1 cellular context compared by ENCODE assay signal in the genomic region with DNA sequence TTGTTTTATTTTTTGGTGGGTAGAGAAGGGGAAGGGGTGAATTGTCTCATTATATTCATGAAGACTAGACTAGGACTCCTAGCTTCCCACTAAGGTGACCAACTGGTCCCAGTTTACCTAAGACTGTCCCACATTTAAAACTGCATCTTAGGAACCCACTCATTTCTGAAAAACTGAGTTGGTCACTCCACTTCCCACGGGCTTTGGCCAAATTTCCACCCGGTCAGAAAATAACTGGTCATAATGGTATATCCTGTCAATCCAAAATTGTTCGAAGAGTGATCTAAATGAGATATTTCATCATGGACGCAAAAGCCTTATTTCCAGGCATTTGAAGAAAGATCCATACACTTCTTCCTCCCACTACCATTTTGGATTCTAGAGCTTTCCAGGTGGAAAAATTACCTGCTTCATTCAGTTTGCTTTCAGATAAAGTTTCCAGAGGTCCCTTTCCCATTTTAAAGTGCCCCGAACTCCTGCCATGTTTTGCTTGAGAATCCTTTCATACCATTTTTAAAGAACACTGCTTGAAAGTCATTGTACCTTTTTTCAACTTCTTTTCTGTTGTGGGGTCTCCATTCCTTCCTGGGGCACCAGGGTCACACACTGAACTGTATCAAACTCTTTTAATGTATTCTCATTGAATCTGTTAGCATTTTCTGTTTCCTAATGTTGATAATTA.
TF ChIP-seq lines count a peak whose summit lies in the region.

No MANE protein-coding gene starts in this region.

TF ChIP-seq in IMR-90, 13 proteins besides CTCF, POLR2A, EP300 and RAD21:
- no peak for TF ChIP-seq MAZ (IDR thresholded peaks at IDR 0.05; ENCODE audit: borderline replicate concordance, low read depth, low read length)
- no peak for TF ChIP-seq BHLHE40 (IDR thresholded peaks at IDR 0.05; ENCODE audit: low read depth, low read length)
- no peak for TF ChIP-seq FOS (IDR thresholded peaks at IDR 0.05; ENCODE audit: low read depth, low read length)
- TF ChIP-seq MAFK (IDR thresholded peaks at IDR 0.05; ENCODE audit: low read depth, low read length), result no peak
- no peak for TF ChIP-seq USF2 (IDR thresholded peaks at IDR 0.05; ENCODE audit: low read depth, low read length)
- no peak for TF ChIP-seq MXI1 (IDR thresholded peaks at IDR 0.05; ENCODE audit: borderline replicate concordance, low read depth, low read length)
- TF ChIP-seq RCOR1 (IDR thresholded peaks at IDR 0.05; ENCODE audit: insufficient replicate concordance, low read length), result no peak
- no peak for TF ChIP-seq CEBPB (IDR thresholded peaks at IDR 0.05; ENCODE audit: low read depth, low read length)
- no peak for TF ChIP-seq NFE2L2 (IDR thresholded peaks at IDR 0.05; ENCODE audit: low read depth, low read length)
- TF ChIP-seq SMC3 (IDR thresholded peaks at IDR 0.05; ENCODE audit: low read depth, low read length), result no peak
- no peak for TF ChIP-seq CHD1 (IDR thresholded peaks at IDR 0.05; ENCODE audit: low read depth, low read length)
- TF ChIP-seq, protein P1, sequence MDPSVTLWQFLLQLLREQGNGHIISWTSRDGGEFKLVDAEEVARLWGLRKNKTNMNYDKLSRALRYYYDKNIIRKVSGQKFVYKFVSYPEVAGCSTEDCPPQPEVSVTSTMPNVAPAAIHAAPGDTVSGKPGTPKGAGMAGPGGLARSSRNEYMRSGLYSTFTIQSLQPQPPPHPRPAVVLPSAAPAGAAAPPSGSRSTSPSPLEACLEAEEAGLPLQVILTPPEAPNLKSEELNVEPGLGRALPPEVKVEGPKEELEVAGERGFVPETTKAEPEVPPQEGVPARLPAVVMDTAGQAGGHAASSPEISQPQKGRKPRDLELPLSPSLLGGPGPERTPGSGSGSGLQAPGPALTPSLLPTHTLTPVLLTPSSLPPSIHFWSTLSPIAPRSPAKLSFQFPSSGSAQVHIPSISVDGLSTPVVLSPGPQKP (IDR thresholded peaks at IDR 0.05; ENCODE audit: borderline replicate concordance, low read depth, low read length), result no peak
- no peak for TF ChIP-seq RFX5 (IDR thresholded peaks at IDR 0.05; ENCODE audit: low read depth, low read length)
